1 cellular context compared by ENCODE assay signal in the genomic region with DNA sequence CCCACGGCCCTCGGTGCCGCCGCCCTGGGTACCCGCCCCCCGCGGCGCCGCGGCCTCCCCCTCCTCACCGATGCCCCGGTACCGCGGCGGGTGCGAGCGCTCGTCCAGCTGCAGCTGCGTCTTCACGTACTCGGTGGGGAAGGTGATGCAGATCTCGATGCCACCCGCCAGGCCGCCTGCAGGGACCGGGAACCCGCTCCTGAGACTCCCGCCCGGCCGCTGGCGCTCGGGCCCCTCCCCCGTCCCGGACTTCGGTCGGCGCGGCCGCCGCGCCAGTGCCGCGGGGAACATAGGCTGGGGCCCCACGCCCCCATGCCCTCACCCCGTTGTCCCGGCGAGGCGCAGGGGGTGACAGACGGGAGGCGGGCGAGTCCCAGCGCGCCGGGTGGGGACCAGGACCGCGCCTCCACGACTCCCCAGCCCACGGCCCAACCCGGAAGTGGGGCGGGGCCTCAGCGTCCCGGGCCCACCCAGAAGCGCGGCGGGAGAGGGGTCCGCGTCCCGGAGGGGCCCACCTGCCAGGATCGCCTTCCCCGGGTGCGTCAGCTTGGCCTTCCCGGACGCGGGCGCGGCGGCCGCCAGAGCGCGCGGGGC.
TF ChIP-seq lines count a peak whose summit lies in the region.

No MANE protein-coding gene starts in this region.

TF ChIP-seq in K562, 482 proteins besides CTCF, POLR2A, EP300 and RAD21 (continued from another document):
- TF ChIP-seq CAMTA2 (CRISPR knock-in tag; conservative IDR thresholded peaks at IDR 0.05): peak; percentile 93; the same call in 1 of the 2 replicates
- TF ChIP-seq, protein P1, sequence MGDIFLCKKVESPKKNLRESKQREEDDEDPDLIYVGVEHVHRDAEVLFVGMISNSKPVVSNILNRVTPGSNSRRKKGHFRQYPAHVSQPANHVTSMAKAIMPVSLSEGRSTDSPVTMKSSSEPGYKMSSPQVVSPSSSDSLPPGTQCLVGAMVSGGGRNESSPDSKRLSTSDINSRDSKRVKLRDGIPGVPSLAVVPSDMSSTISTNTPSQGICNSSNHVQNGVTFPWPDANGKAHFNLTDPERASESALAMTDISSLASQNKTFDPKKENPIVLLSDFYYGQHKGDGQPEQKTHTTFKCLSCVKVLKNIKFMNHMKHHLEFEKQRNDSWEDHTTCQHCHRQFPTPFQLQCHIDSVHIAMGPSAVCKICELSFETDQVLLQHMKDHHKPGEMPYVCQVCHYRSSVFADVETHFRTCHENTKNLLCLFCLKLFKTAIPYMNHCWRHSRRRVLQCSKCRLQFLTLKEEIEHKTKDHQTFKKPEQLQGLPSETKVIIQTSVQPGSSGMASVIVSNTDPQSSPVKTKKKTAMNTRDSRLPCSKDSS (IDR thresholded peaks at IDR 0.05; ENCODE audit: low read depth, partially characterized antibody): no peak
- no peak for TF ChIP-seq SRSF1 (IDR thresholded peaks at IDR 0.05; ENCODE audit: low read depth, low read length)
- TF ChIP-seq SMAD1 (IDR thresholded peaks at IDR 0.05; ENCODE audit: low read depth, low read length, partially characterized antibody): no peak
- no peak for TF ChIP-seq HLTF (IDR thresholded peaks at IDR 0.05)
- TF ChIP-seq, protein P2, sequence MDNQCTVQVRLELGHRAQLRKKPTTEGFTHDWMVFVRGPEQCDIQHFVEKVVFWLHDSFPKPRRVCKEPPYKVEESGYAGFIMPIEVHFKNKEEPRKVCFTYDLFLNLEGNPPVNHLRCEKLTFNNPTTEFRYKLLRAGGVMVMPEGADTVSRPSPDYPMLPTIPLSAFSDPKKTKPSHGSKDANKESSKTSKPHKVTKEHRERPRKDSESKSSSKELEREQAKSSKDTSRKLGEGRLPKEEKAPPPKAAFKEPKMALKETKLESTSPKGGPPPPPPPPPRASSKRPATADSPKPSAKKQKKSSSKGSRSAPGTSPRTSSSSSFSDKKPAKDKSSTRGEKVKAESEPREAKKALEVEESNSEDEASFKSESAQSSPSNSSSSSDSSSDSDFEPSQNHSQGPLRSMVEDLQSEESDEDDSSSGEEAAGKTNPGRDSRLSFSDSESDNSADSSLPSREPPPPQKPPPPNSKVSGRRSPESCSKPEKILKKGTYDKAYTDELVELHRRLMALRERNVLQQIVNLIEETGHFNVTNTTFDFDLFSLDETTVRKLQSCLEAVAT (IDR thresholded peaks at IDR 0.05): no peak
- no peak for TF ChIP-seq BCL6 (CRISPR knock-in tag; IDR thresholded peaks at IDR 0.05)
- TF ChIP-seq, protein P3, sequence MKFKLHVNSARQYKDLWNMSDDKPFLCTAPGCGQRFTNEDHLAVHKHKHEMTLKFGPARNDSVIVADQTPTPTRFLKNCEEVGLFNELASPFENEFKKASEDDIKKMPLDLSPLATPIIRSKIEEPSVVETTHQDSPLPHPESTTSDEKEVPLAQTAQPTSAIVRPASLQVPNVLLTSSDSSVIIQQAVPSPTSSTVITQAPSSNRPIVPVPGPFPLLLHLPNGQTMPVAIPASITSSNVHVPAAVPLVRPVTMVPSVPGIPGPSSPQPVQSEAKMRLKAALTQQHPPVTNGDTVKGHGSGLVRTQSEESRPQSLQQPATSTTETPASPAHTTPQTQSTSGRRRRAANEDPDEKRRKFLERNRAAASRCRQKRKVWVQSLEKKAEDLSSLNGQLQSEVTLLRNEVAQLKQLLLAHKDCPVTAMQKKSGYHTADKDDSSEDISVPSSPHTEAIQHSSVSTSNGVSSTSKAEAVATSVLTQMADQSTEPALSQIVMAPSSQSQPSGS (CRISPR knock-in tag; IDR thresholded peaks at IDR 0.05): no peak
- TF ChIP-seq, protein P4, sequence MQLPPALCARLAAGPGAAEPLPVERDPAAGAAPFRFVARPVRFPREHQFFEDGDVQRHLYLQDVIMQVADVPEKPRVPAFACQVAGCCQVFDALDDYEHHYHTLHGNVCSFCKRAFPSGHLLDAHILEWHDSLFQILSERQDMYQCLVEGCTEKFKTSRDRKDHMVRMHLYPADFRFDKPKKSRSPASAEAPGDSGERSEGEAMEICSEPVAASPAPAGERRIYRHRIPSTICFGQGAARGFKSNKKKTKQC (CRISPR knock-in tag; IDR thresholded peaks at IDR 0.05): no peak
- TF ChIP-seq TAF1 (IDR thresholded peaks at IDR 0.05; ENCODE audit: control insufficient read depth, extremely low read depth, insufficient read depth, low read length, severe bottlenecking): no peak
- TF ChIP-seq, protein P5, sequence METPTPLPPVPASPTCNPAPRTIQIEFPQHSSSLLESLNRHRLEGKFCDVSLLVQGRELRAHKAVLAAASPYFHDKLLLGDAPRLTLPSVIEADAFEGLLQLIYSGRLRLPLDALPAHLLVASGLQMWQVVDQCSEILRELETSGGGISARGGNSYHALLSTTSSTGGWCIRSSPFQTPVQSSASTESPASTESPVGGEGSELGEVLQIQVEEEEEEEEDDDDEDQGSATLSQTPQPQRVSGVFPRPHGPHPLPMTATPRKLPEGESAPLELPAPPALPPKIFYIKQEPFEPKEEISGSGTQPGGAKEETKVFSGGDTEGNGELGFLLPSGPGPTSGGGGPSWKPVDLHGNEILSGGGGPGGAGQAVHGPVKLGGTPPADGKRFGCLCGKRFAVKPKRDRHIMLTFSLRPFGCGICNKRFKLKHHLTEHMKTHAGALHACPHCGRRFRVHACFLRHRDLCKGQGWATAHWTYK (CRISPR knock-in tag; IDR thresholded peaks at IDR 0.05): peak; percentile 94
- no peak for TF ChIP-seq KAT2B (IDR thresholded peaks at IDR 0.05; ENCODE audit: low read depth, low read length)
- TF ChIP-seq, protein P6, sequence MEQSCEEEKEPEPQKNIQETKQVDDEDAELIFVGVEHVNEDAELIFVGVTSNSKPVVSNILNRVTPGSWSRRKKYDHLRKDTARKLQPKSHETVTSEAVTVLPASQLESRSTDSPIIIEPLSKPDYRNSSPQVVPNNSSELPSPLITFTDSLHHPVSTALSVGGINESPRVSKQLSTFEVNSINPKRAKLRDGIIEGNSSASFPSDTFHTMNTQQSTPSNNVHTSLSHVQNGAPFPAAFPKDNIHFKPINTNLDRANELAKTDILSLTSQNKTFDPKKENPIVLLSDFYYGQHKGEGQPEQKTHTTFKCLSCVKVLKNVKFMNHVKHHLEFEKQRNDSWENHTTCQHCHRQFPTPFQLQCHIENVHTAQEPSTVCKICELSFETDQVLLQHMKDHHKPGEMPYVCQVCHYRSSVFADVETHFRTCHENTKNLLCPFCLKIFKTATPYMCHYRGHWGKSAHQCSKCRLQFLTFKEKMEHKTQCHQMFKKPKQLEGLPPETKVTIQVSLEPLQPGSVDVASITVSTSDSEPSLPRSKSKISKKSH (CRISPR knock-in tag; IDR thresholded peaks at IDR 0.05): peak; percentile 86
- TF ChIP-seq TFAM (CRISPR knock-in tag; conservative IDR thresholded peaks at IDR 0.05): no peak
- peak in 1 of 2 experiments; percentile 94; a peak in 2 of 4 replicates for TF ChIP-seq MAZ (CRISPR knock-in tag; conservative IDR thresholded peaks at IDR 0.05 in 1 of 2, IDR thresholded peaks at IDR 0.05 in 1 of 2)
- TF ChIP-seq JUNB (CRISPR knock-in tag; conservative IDR thresholded peaks at IDR 0.05): peak; percentile 53; the same call in 1 of the 2 replicates
- TF ChIP-seq RBM34 (IDR thresholded peaks at IDR 0.05; ENCODE audit: borderline replicate concordance, insufficient read depth, low read length): no peak
- no peak for TF ChIP-seq MCM3 (IDR thresholded peaks at IDR 0.05)
- TF ChIP-seq NFE2L1 (tag; IDR thresholded peaks at IDR 0.05; ENCODE audit: borderline replicate concordance, low read depth): no peak
- TF ChIP-seq BMI1 (IDR thresholded peaks at IDR 0.05; ENCODE audit: low read length): no peak; the same call in 1 of the 2 replicates
- no peak for TF ChIP-seq ZBED1 (IDR thresholded peaks at IDR 0.05)
- no peak for TF ChIP-seq ZNF644 (tag; IDR thresholded peaks at IDR 0.05; ENCODE audit: low read depth)
- TF ChIP-seq FOXK1 (CRISPR knock-in tag; IDR thresholded peaks at IDR 0.05; ENCODE audit: borderline replicate concordance): no peak
- peak; percentile 57; the same call in 1 of the 2 replicates for TF ChIP-seq BRD4 (IDR thresholded peaks at IDR 0.05)
- no peak for TF ChIP-seq ARNT (IDR thresholded peaks at IDR 0.05)
- TF ChIP-seq, protein P7, sequence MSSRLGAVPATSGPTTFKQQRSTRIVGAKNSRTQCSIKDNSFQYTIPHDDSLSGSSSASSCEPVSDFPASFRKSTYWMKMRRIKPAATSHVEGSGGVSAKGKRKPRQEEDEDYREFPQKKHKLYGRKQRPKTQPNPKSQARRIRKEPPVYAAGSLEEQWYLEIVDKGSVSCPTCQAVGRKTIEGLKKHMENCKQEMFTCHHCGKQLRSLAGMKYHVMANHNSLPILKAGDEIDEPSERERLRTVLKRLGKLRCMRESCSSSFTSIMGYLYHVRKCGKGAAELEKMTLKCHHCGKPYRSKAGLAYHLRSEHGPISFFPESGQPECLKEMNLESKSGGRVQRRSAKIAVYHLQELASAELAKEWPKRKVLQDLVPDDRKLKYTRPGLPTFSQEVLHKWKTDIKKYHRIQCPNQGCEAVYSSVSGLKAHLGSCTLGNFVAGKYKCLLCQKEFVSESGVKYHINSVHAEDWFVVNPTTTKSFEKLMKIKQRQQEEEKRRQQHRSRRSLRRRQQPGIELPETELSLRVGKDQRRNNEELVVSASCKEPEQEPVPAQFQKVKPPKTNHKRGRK (tag; IDR thresholded peaks at IDR 0.05): no peak
- no peak for TF ChIP-seq ZSCAN32 (CRISPR knock-in tag; IDR thresholded peaks at IDR 0.05)
- no peak for TF ChIP-seq CREM (IDR thresholded peaks at IDR 0.05; ENCODE audit: low read depth)
- TF ChIP-seq MAFF (IDR thresholded peaks at IDR 0.05; ENCODE audit: low read length): no peak
- TF ChIP-seq SIRT6 (IDR thresholded peaks at IDR 0.05; ENCODE audit: low read depth, low read length): no peak
- TF ChIP-seq MEF2D (tag; conservative IDR thresholded peaks at IDR 0.05; ENCODE audit: low read depth): no peak
- no peak for TF ChIP-seq ZSCAN29 (IDR thresholded peaks at IDR 0.05)
- no peak for TF ChIP-seq SMARCA4 (IDR thresholded peaks at IDR 0.05)
- TF ChIP-seq, protein P8, sequence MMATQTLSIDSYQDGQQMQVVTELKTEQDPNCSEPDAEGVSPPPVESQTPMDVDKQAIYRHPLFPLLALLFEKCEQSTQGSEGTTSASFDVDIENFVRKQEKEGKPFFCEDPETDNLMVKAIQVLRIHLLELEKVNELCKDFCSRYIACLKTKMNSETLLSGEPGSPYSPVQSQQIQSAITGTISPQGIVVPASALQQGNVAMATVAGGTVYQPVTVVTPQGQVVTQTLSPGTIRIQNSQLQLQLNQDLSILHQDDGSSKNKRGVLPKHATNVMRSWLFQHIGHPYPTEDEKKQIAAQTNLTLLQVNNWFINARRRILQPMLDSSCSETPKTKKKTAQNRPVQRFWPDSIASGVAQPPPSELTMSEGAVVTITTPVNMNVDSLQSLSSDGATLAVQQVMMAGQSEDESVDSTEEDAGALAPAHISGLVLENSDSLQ (IDR thresholded peaks at IDR 0.05): no peak
- TF ChIP-seq, protein P9, sequence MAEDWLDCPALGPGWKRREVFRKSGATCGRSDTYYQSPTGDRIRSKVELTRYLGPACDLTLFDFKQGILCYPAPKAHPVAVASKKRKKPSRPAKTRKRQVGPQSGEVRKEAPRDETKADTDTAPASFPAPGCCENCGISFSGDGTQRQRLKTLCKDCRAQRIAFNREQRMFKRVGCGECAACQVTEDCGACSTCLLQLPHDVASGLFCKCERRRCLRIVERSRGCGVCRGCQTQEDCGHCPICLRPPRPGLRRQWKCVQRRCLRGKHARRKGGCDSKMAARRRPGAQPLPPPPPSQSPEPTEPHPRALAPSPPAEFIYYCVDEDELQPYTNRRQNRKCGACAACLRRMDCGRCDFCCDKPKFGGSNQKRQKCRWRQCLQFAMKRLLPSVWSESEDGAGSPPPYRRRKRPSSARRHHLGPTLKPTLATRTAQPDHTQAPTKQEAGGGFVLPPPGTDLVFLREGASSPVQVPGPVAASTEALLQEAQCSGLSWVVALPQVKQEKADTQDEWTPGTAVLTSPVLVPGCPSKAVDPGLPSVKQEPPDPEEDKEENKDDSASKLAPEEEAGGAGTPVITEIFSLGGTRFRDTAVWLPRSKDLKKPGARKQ (CRISPR knock-in tag; IDR thresholded peaks at IDR 0.05): no peak
- no peak for TF ChIP-seq HNRNPK (IDR thresholded peaks at IDR 0.05; ENCODE audit: low read depth, low read length, poor library complexity, severe bottlenecking)
- no peak for TF ChIP-seq CBFA2T3 (IDR thresholded peaks at IDR 0.05)
- TF ChIP-seq KDM2B (CRISPR knock-in tag; IDR thresholded peaks at IDR 0.05): peak; percentile 97
- no peak for TF ChIP-seq SAFB (IDR thresholded peaks at IDR 0.05; ENCODE audit: borderline replicate concordance, low read depth, low read length)
- TF ChIP-seq ZC3H8 (IDR thresholded peaks at IDR 0.05): no peak
- no peak for TF ChIP-seq DIDO1 (tag; IDR thresholded peaks at IDR 0.05; ENCODE audit: low read depth)
- TF ChIP-seq, protein P10, sequence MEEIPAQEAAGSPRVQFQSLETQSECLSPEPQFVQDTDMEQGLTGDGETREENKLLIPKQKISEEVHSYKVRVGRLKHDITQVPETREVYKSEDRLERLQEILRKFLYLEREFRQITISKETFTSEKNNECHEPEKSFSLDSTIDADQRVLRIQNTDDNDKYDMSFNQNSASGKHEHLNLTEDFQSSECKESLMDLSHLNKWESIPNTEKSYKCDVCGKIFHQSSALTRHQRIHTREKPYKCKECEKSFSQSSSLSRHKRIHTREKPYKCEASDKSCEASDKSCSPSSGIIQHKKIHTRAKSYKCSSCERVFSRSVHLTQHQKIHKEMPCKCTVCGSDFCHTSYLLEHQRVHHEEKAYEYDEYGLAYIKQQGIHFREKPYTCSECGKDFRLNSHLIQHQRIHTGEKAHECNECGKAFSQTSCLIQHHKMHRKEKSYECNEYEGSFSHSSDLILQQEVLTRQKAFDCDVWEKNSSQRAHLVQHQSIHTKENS (CRISPR knock-in tag; IDR thresholded peaks at IDR 0.05): no peak
- TF ChIP-seq ZBTB17 (CRISPR knock-in tag; IDR thresholded peaks at IDR 0.05): 0 out of 2 replicates have a peak, but pooled peaks have one; percentile 66
- TF ChIP-seq, protein P11, sequence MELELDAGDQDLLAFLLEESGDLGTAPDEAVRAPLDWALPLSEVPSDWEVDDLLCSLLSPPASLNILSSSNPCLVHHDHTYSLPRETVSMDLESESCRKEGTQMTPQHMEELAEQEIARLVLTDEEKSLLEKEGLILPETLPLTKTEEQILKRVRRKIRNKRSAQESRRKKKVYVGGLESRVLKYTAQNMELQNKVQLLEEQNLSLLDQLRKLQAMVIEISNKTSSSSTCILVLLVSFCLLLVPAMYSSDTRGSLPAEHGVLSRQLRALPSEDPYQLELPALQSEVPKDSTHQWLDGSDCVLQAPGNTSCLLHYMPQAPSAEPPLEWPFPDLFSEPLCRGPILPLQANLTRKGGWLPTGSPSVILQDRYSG (tag; conservative IDR thresholded peaks at IDR 0.05; ENCODE audit: low read depth): no peak
